23 cellular contexts compared by ENCODE assay signal in the genomic region with DNA sequence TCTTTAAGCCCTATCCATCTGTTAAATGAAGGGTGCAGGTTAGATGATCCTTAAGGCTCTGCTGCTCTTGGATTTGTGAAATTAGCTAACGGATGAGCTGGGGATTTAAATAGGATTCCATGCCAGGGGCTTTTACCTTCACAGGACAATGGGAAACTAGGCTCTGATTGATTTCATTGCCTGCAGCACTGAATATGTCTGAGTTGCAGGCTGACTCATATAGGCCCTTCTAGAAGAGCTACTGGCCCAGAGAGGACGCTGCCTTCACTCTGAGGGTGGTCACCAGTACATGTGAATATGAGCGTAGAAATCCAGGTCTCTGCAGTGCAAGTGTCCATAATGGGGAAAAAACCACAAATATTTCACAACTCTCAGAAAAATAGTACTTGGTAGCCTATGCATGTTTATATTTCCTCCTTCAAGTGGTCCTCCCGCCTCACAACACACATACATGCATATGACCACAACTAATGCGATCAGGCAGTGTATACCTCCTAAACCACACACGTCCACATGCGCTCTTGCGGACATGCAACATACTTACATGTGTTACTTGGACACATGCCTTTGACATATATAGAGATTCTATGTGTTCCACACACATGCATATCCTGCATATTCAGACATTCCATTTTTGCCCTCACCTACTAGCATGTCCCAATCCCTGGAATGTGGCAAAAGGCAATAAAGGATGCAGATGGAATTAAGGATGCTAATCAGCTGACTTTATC.
DNase-seq lines count a peak whose midpoint lies in the region; ATAC-seq, FAIRE-seq and TF ChIP-seq lines count a peak whose summit lies in the region.
"Had no signal": no experiment of that assay in that cellular context is flagged by ENCODE, and none has a peak within 500 bp of the region (broad histone marks: within the 10 kb centered on the region; RNA-seq: fewer than 3 reads in every experiment).

No MANE protein-coding gene starts in this region.

- H3K9me1 ChIP-seq in IMR-90 (ENCODE audit: insufficient read depth, low read length): peaks cover 28% of the 10 kb centered on the region
- no peaks in the 10 kb centered on the region for H3K9me1 ChIP-seq in keratinocyte (ENCODE audit: control insufficient read depth, extremely low read depth, insufficient read depth, low read length)

- POLR2A ChIA-PET in IMR-90 (lab: Charles Lee; ENCODE audit: unreplicated experiment): no interaction called here

- peak overlapping the region; percentile 57; the same call in 2 of the 3 replicates for H2BK15ac ChIP-seq in IMR-90 (ENCODE audit: low read depth, low read length)

- H2AFZ ChIP-seq in IMR-90 (replicated peaks; ENCODE audit: low read length, poor library complexity) (no peak overlapping the region), keratinocyte (ENCODE audit: control insufficient read depth, low read length) (no peak overlapping the region)

- H3K9ac ChIP-seq in IMR-90 (ENCODE audit: low read depth, low read length): no peak overlapping the region
- no peak overlapping the region for H3K9ac ChIP-seq in keratinocyte (ENCODE audit: control insufficient read depth, extremely low read depth, insufficient read depth, low read length)

- no peak overlapping the region for H4K5ac ChIP-seq in IMR-90 (ENCODE audit: low read depth, low read length)

- no peak overlapping the region for H3K4me3 ChIP-seq in IMR-90 (ENCODE audit: insufficient read depth, low read depth, low read length)
- no peak overlapping the region for H3K4me3 ChIP-seq in astrocyte of the cerebellum (ENCODE audit: low read depth, low read length)
- H3K4me3 ChIP-seq in keratinocyte (ENCODE audit: control insufficient read depth in 2 of 3, extremely low read depth in 1 of 3, insufficient read depth in 2 of 3, low read depth in 1 of 3, low read length in 3 of 3): no peak overlapping the region
- H3K4me3 ChIP-seq: cardiac muscle cell, K562, thyroid gland had no signal

- H3K36me3 ChIP-seq in IMR-90 (ENCODE audit: control insufficient read depth, insufficient read depth, low read length): no peaks in the 10 kb centered on the region
- H3K36me3 ChIP-seq in keratinocyte (ENCODE audit: control insufficient read depth in 2 of 2, extremely low read depth in 1 of 2, insufficient read depth in 2 of 2, low read length in 2 of 2): no peaks in the 10 kb centered on the region
- H3K36me3 ChIP-seq: cardiac muscle cell, thyroid gland had no signal

- H3K79me2 ChIP-seq in keratinocyte (ENCODE audit: control insufficient read depth, insufficient read depth, low read length): no peaks in the 10 kb centered on the region

- no peak overlapping the region for H2BK5ac ChIP-seq in IMR-90 (ENCODE audit: low read depth, low read length, poor library complexity, severe bottlenecking)

- intact Hi-C loops in IMR-90 (cut with micrococcal nuclease): loop anchor here (10.0 kb wide), 1 partner anchor 127 kb away; no protein-coding TSS in a partner anchor

- H2BK120ac ChIP-seq in IMR-90 (ENCODE audit: low read depth, low read length): peak overlapping the region; percentile 76; the same call in 1 of the 2 replicates

- TF ChIP-seq RAD21 in IMR-90 (IDR thresholded peaks at IDR 0.05; ENCODE audit: low read length): no peak

- in situ Hi-C loops in IMR-90 (cut with MboI; ENCODE audit: low sequenced_read_pairs) (no loop called here), astrocyte of the cerebellum (cut with HindIII; ENCODE audit: low sequenced_read_pairs) (loop anchor here (5.0 kb wide), 1 partner anchor 105 kb away; no protein-coding TSS in a partner anchor)

- ATAC-seq in IMR-90 (ENCODE audit: low read depth): no peak
- ATAC-seq in GM21723 (IDR thresholded peaks at IDR 0.05; ENCODE audit: unreplicated experiment): no peak
- no peak for ATAC-seq in HG03432 (IDR thresholded peaks at IDR 0.05; ENCODE audit: unreplicated experiment)
- ATAC-seq: activated naive CD4-positive, alpha-beta T cell treated with anti-CD3 and anti-CD28 coated beads, Interleukin-2, amount 50 U/mL, for 72 hours; K562; right cardiac atrium; T-helper 17 cell had no signal

- no peak overlapping the region for H3K14ac ChIP-seq in IMR-90 (replicated peaks; ENCODE audit: low read depth, low read length)

- peak; percentile 64 for FAIRE-seq in keratinocyte (lab: Jason Lieb, UNC)
- FAIRE-seq: K562 had no signal

- H2BK20ac ChIP-seq in IMR-90 (ENCODE audit: low read depth, low read length): peak overlapping the region; percentile 27; the same call in 1 of the 2 replicates

- H3K4me2 ChIP-seq in IMR-90 (ENCODE audit: low read depth, low read length) (no peak overlapping the region), keratinocyte (ENCODE audit: control insufficient read depth, extremely low read depth, insufficient read depth, low read depth, low read length) (no peak overlapping the region)

- CTCF ChIA-PET in IMR-90 (lab: Yijun Ruan, JAX): no interaction called here

- dilution Hi-C loops in IMR-90 (cut with HindIII; ENCODE audit: low sequenced_read_pairs, unreplicated experiment): no loop called here
- dilution Hi-C loops in keratinocyte (cut with MboI; ENCODE audit: extremely low pct_ligation_motif_present, low sequenced_read_pairs): no loop called here

- H3K79me1 ChIP-seq in IMR-90 (ENCODE audit: low read depth in 1 of 2, low read length in 2 of 2): peaks cover 0 to 9% of the 10 kb centered on the region in 2 experiments; a peak in 1 of 4 replicates

- peak overlapping the region; percentile 51 for H2AK5ac ChIP-seq in IMR-90 (ENCODE audit: low read depth, low read length)

- no peak for TF ChIP-seq POLR2A in IMR-90 (IDR thresholded peaks at IDR 0.05; ENCODE audit: low read depth, low read length)

- H4K20me1 ChIP-seq in IMR-90 (ENCODE audit: insufficient read depth, low read length) (no peaks in the 10 kb centered on the region), keratinocyte (ENCODE audit: control insufficient read depth, extremely low read depth, insufficient read depth, low read length) (no peaks in the 10 kb centered on the region)

- TF ChIP-seq CTCF in IMR-90 (conservative IDR thresholded peaks at IDR 0.05; ENCODE audit: low read depth, low read length) (no peak), astrocyte of the cerebellum (IDR thresholded peaks at IDR 0.05; ENCODE audit: low read depth, low read length, missing control alignments) (no peak), keratinocyte (optimal IDR thresholded peaks at IDR 0.05 in 1 of 3, IDR thresholded peaks at IDR 0.05 in 1 of 3, conservative IDR thresholded peaks at IDR 0.05 in 1 of 3; ENCODE audit: extremely low read depth in 1 of 3, insufficient read depth in 2 of 3, low read length in 3 of 3) (no peak)

- H2AK9ac ChIP-seq in IMR-90 (replicated peaks; ENCODE audit: low read depth, low read length, poor library complexity): peak overlapping the region; percentile 25

- 100% methylated on average over 2 of the region's 8 CpGs; no CpG with 5 or more reads in 1 of the 2 experiments for WGBS in IMR-90 (ENCODE audit: extremely low coverage in 2 of 2, insufficient read length in 1 of 2), 2 experiments

- H3K18ac ChIP-seq in IMR-90 (ENCODE audit: low read depth, low read length): peak overlapping the region; percentile 8; the same call in 1 of the 2 replicates

- H3K27me3 ChIP-seq in IMR-90 (ENCODE audit: control insufficient read depth, insufficient read depth, low read length) (no peaks in the 10 kb centered on the region), keratinocyte (ENCODE audit: control insufficient read depth, extremely low read depth, insufficient read depth, low read length) (no peaks in the 10 kb centered on the region)
- H3K27me3 ChIP-seq: cardiac muscle cell, thyroid gland had no signal

- H3K4me1 ChIP-seq in IMR-90 (ENCODE audit: control insufficient read depth, insufficient read depth, low read length) (peaks cover 28% of the 10 kb centered on the region), keratinocyte (ENCODE audit: control insufficient read depth, extremely low read depth, insufficient read depth, low read length) (peaks cover 73% of the 10 kb centered on the region)

- H4K8ac ChIP-seq in IMR-90 (ENCODE audit: low read depth in 2 of 2, low read length in 2 of 2): peak overlapping the region in 1 of 2 experiments; percentile 47; a peak in 1 of 4 replicates

- peak overlapping the region; percentile 37; the same call in 1 of the 2 replicates for H4K91ac ChIP-seq in IMR-90 (ENCODE audit: insufficient read depth, low read depth, low read length)

- H3K9me3 ChIP-seq in IMR-90 (ENCODE audit: control insufficient read depth, insufficient read depth, low read length) (no peaks in the 10 kb centered on the region; the same call in 1 of the 2 replicates), keratinocyte (ENCODE audit: control insufficient read depth, low read depth, low read length) (no peaks in the 10 kb centered on the region)
- H3K9me3 ChIP-seq: thyroid gland had no signal

- peak overlapping the region; percentile 81 for H3K4ac ChIP-seq in IMR-90 (ENCODE audit: low read depth, low read length)

- BruUV-seq in IMR-90 (replicated peaks; lab: Mats Ljungman, UMichigan): no TSS peak

- H3K27ac ChIP-seq in IMR-90 (ENCODE audit: insufficient read depth, low read length): no peak overlapping the region
- H3K27ac ChIP-seq in keratinocyte (ENCODE audit: control insufficient read depth, insufficient read depth, low read length): no peak overlapping the region
- H3K27ac ChIP-seq: cardiac muscle cell, thyroid gland had no signal

- peak overlapping the region; percentile 22; the same call in 1 of the 2 replicates for H3K23ac ChIP-seq in IMR-90 (ENCODE audit: low read depth, low read length)

- H3K56ac ChIP-seq in IMR-90 (ENCODE audit: extremely low read depth, insufficient read depth, low read length): no peak overlapping the region

- DNase-seq in EH (ENCODE audit: low read depth): peak; percentile 54
- peak; percentile 36 for DNase-seq in IMR-90
- DNase-seq in astrocyte of the cerebellum (ENCODE audit: low read depth): peak; percentile 33
- DNase-seq in keratinocyte (ENCODE audit: low read depth, low spot score): no peak
- DNase-seq in NCI-H187 treated with DMSO at 0.1 percent for 48 hours (lab: John Stamatoyannopoulos, UW): no peak
- no peak for DNase-seq in dermis blood vessel endothelial cell
- DNase-seq: activated CD4-positive, alpha-beta memory T cell treated with anti-CD3 and anti-CD28 coated beads, Interleukin-2, amount 10 ng/mL, durations not matched to agents 7 days and 5 days; activated CD4-positive, CD25-positive, alpha-beta regulatory T cell; activated T-cell treated with anti-CD3 and anti-CD28 coated beads, Interleukin-2, amount 50 U/mL, for 48 hours; CD4-positive, alpha-beta T cell; erythroblast; NCI-H1105 treated with DMSO at 0.1 percent for 48 hours; NCI-H2107; right cardiac atrium; SIG-M5; stimulated activated naive CD4-positive, alpha-beta T cell treated with Interleukin-2 at 50 U/mL for 16 hours; T-helper 17 cell; thyroid gland had no signal

TF ChIP-seq in IMR-90, 13 proteins besides CTCF, POLR2A, EP300 and RAD21:
- TF ChIP-seq RCOR1 (IDR thresholded peaks at IDR 0.05; ENCODE audit: insufficient replicate concordance, low read length): no peak
TF ChIP-seq in IMR-90: peak in this region for 0.

Comparison
In these comparisons a context has a peak if more than half of its experiments do, and no peak if none do; other contexts are left out.
1. DNase-seq: peak in EH (single experiment), IMR-90 (single experiment) and astrocyte of the cerebellum (single experiment); none in keratinocyte (single experiment), NCI-H187 treated with DMSO at 0.1 percent for 48 hours (single experiment) and dermis blood vessel endothelial cell (single experiment).